In the genomic region with DNA sequence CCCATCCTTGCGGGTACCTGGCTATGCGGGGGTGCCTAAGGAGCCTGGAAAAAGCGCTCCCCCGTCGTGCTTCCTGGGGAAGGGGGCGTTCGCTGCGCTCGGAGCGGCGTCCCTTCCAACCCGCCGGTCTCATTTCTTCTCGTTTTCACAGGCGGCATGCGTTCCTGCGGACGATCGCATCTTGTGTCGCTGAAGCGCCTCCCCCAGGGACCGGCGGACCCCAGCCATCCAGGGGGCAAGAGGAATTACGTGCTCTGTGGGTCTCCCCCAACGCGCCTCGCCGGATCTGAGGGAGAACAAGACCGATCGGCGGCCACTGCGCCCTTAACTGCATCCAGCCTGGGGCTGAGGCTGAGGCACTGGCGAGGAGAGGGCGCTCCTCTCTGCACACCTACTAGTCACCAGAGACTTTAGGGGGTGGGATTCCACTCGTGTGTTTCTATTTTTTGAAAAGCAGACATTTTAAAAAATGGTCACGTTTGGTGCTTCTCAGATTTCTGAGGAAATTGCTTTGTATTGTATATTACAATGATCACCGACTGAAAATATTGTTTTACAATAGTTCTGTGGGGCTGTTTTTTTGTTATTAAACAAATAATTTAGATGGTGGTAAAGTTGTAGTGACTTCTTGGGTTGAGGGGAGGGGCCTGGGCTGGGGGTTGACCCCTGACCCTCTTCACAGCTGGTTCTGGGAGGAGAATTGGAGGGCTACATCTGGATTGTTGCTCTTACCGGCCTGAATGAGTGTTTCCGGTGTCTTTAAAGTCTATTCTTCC, we compare ENCODE assay signal across 8 cellular contexts. TPM values are rescaled to one million over a fixed set of nuclear protein-coding genes. Genes with fewer than 3 reads are reported as not detected.
DNase-seq lines count a peak whose midpoint lies in the region; ATAC-seq and TF ChIP-seq lines count a peak whose summit lies in the region.

No MANE protein-coding gene starts in this region.

- intact Hi-C loops in ascending aorta (cut with DNase I), result no loop called here
- intact Hi-C loops in spleen (cut with DNase I; ENCODE audit: low total_unique reads), result no loop called here

- no peak for ATAC-seq in GM18907 (IDR thresholded peaks at IDR 0.05; ENCODE audit: unreplicated experiment)
- no peak for ATAC-seq in HG02759 (IDR thresholded peaks at IDR 0.05; ENCODE audit: unreplicated experiment)

- DNase-seq in Daoy (ENCODE audit: low read depth) (peak; percentile 29), NAMALWA (ENCODE audit: low spot score) (peak; percentile 32), ascending aorta (ENCODE audit: low spot score in 2 of 2) (peak in 1 of 2 donors; percentile 74), iPS-NIHi11 (ENCODE audit: low spot score) (peak; percentile 31), spleen (peak; percentile 83)
- DNase-seq in activated effector memory CD4-positive, alpha-beta T cell treated with anti-CD3 and anti-CD28 coated beads, Interleukin-2, amount 50 U/mL, for 16 hours, result no peak

- TF ChIP-seq CTCF in ascending aorta (IDR thresholded peaks at IDR 0.05) (no peak), spleen (IDR thresholded peaks at IDR 0.05 in 8 of 11, conservative IDR thresholded peaks at IDR 0.05 in 3 of 11) (no peak)

- peak overlapping the region; percentile 89 to 98 for H3K27ac ChIP-seq in ascending aorta
- H3K27ac ChIP-seq in spleen, result peak overlapping the region; percentile 80 to 91 (median 86)

- H3K27me3 ChIP-seq in ascending aorta (no peaks in the 10 kb centered on the region), spleen (replicated peaks in 1 of 7) (peaks cover 0 to 83% (median 18%) of the 10 kb centered on the region in 7 donors)

- no peak for TF ChIP-seq POLR2A in spleen (IDR thresholded peaks at IDR 0.05)

- peak overlapping the region; percentile 83 to 88 for H3K4me3 ChIP-seq in ascending aorta
- H3K4me3 ChIP-seq in spleen, result peak overlapping the region; percentile 65 to 94 (median 87)

- peaks cover 0 to 14% of the 10 kb centered on the region in 2 donors for H3K36me3 ChIP-seq in ascending aorta
- no peaks in the 10 kb centered on the region for H3K36me3 ChIP-seq in spleen

- peaks cover 0 to 25% of the 10 kb centered on the region in 2 donors for H3K4me1 ChIP-seq in ascending aorta
- peaks cover 18 to 87% (median 72%) of the 10 kb centered on the region in 6 donors for H3K4me1 ChIP-seq in spleen

- H3K9me3 ChIP-seq in ascending aorta (no peaks in the 10 kb centered on the region), spleen (no peaks in the 10 kb centered on the region)

- 5 to 13% (median 7%) methylated on average over 16 to 39 of the region's 39 CpGs for WGBS in spleen, 5 donors

RNA-seq across cellular contexts. Expression of gene ID1, which starts 1.0 kb away (rescaled TPM):
- 327 and 411 TPM in 2 replicates for total RNA-seq in Daoy (2014; rRNA removed; shearing (Covaris generic))
- total RNA-seq in ascending aorta (3,326 TPM), spleen (100 to 1,000 TPM in 5 of 7 donors, 10 to 100 TPM in 2; 77.1 to 222 (median 124) TPM)
- polyA plus RNA-seq in spleen, result 100 to 1,000 TPM in 2 of 3 donors, 10 to 100 TPM in 1; 47.6 to 131 (median 122) TPM

RNA-seq across cellular contexts. Expression of gene COX4I2, which starts 31.6 kb away (rescaled TPM):
- not detected in 2 replicates for total RNA-seq in Daoy (2014; rRNA removed; shearing (Covaris generic))
- total RNA-seq in ascending aorta (61.4 TPM), spleen (1 to 10 TPM in 3 of 7 donors, not detected in 4; 1.1 to 1.5 (median 1.5) TPM)
- 1 to 10 TPM; 1.9 to 4.6 (median 2.0) TPM for polyA plus RNA-seq in spleen

Comparison
In these comparisons a context has a peak if more than half of its experiments do, and no peak if none do; other contexts are left out.
1. RNA of gene COX4I2, which starts 31.6 kb away (total RNA-seq): 61.4 TPM in ascending aorta (single experiment); 1.1 to 1.5 TPM in spleen and not detected in Daoy; every median in the first group is over 10 times any median in the second.